8 cellular contexts compared by ENCODE assay signal in genomic region chr11:73760066-73760679, GRCh38. TPM values are rescaled to one million over a fixed set of nuclear protein-coding genes. Genes with fewer than 3 reads are reported as not detected.
DNase-seq lines count a peak whose midpoint lies in the region; ATAC-seq and TF ChIP-seq lines count a peak whose summit lies in the region.

No MANE protein-coding gene starts in this region.

- H3K27ac ChIP-seq in AG04450 (ENCODE audit: low read depth, low read length) (peak overlapping the region; percentile 91), endodermal cell (ENCODE audit: low read depth, low read length) (peak overlapping the region; percentile 85), thyroid gland (peak overlapping the region; percentile 97 to 99 (median 97))

- no peaks in the 10 kb centered on the region for H3K27me3 Mint-ChIP-seq in endodermal cell (ENCODE audit: insufficient read depth)

- peak overlapping the region; percentile 80 for H3K27ac Mint-ChIP-seq in endodermal cell

- H3K4me3 Mint-ChIP-seq in endodermal cell, result peak overlapping the region; percentile 94

- DNase-seq in AG04450 (ENCODE audit: low read depth, low spot score) (no peak), UCSD-AML1 (lab: John Stamatoyannopoulos, UW; ENCODE audit: unreplicated experiment) (peak; percentile 45), endodermal cell (peak; percentile 74), thyroid gland (peak; percentile 57 to 58)

- intact Hi-C loops in thyroid gland (cut with DNase I), result no loop called here

- POLR2A ChIA-PET in AG04450 (lab: Yijun Ruan, JAX), result interaction anchor here (0.6 to 3.2 kb wide), 8 partner anchors 13 to 117 kb away, joined by 3 to 55 read pairs (median 4); partner anchors contain the start of gene MRPL48

- TF ChIP-seq CTCF in AG04450 (IDR thresholded peaks at IDR 0.05; ENCODE audit: low read depth, low read length), result no peak
- TF ChIP-seq CTCF in endodermal cell (conservative IDR thresholded peaks at IDR 0.05), result no peak
- TF ChIP-seq CTCF in thyroid gland (IDR thresholded peaks at IDR 0.05), result no peak

- H3K9me3 Mint-ChIP-seq in endodermal cell, result no peaks in the 10 kb centered on the region

- H3K4me1 ChIP-seq in endodermal cell (ENCODE audit: control insufficient read depth, insufficient read depth, low read length), result no peaks in the 10 kb centered on the region
- peaks cover 14% of the 10 kb centered on the region for H3K4me1 ChIP-seq in mononuclear cell (ENCODE audit: insufficient read depth, low read length)
- peaks cover 19% of the 10 kb centered on the region in 2 donors for H3K4me1 ChIP-seq in thyroid gland

- peak overlapping the region; percentile 84 for H3K9ac ChIP-seq in endodermal cell (ENCODE audit: extremely low read depth, low read length, poor library complexity, severe bottlenecking)

- H3K4me3 ChIP-seq in AG04450 (ENCODE audit: low read depth, low read length) (peak overlapping the region; percentile 91), endodermal cell (ENCODE audit: low read length) (peak overlapping the region; percentile 96), mononuclear cell (ENCODE audit: low read length) (peak overlapping the region; percentile 90), thyroid gland (replicated peaks in 1 of 3) (peak overlapping the region; percentile 67 to 100 (median 93))

- TF ChIP-seq POLR2A in thyroid gland (IDR thresholded peaks at IDR 0.05), result no peak

- peaks cover 16% of the 10 kb centered on the region for H3K4me1 Mint-ChIP-seq in endodermal cell

- peak; percentile 8 for ATAC-seq in GM18499 (IDR thresholded peaks at IDR 0.05; ENCODE audit: insufficient read depth, unreplicated experiment)
- ATAC-seq in HG03439 (IDR thresholded peaks at IDR 0.05; ENCODE audit: unreplicated experiment), result peak; percentile 14
- ATAC-seq in HG03135 (IDR thresholded peaks at IDR 0.05; ENCODE audit: unreplicated experiment), result no peak

- H3K27me3 ChIP-seq in AG04450 (ENCODE audit: control insufficient read depth, insufficient read depth, low read length) (no peaks in the 10 kb centered on the region), endodermal cell (ENCODE audit: control insufficient read depth, insufficient read depth, low read length, poor library complexity, severe bottlenecking) (no peaks in the 10 kb centered on the region), mononuclear cell (ENCODE audit: insufficient read depth, low read length) (no peaks in the 10 kb centered on the region), thyroid gland (no peaks in the 10 kb centered on the region)

- CTCF ChIA-PET in AG04450 (lab: Charles Lee), result interaction anchor here (0.5 to 2.5 kb wide), 5 partner anchors 45 to 281 kb away, joined by 3 to 7 read pairs (median 4); no protein-coding TSS in a partner anchor

- no peaks in the 10 kb centered on the region for H3K36me3 ChIP-seq in endodermal cell (ENCODE audit: control insufficient read depth, insufficient read depth, low read length)
- no peaks in the 10 kb centered on the region for H3K36me3 ChIP-seq in thyroid gland

- peaks cover 3% of the 10 kb centered on the region for H3K36me3 Mint-ChIP-seq in endodermal cell (ENCODE audit: low read depth)

- WGBS in endodermal cell (ENCODE audit: insufficient coverage in 1 of 2, insufficient read length in 1 of 2), 2 experiments, result 0 to 1% methylated on average over 17 to 46 of the region's 46 CpGs
- 1% methylated on average over 20 to 35 of the region's 46 CpGs for whole genome bisulfite sequencing in thyroid gland, 2 donors

- H3K9me3 ChIP-seq in AG04450 (ENCODE audit: control insufficient read depth, insufficient read depth, low read length) (peaks cover 3% of the 10 kb centered on the region; the same call in 1 of the 2 replicates), endodermal cell (ENCODE audit: control insufficient read depth, low read length) (no peaks in the 10 kb centered on the region), mononuclear cell (ENCODE audit: low read depth, low read length) (no peaks in the 10 kb centered on the region), thyroid gland (no peaks in the 10 kb centered on the region)

RNA-seq across cellular contexts. Expression of gene RAB6A, which starts 0.7 kb away (rescaled TPM):
- polyA plus RNA-seq in AG04450 (2011; rRNA removed), result 97.0 and 153 TPM in 2 replicates
- 80.5 and 158 TPM in 2 replicates for polyA minus RNA-seq in AG04450 (2011; rRNA and poly(A)+ RNA removed)
- total RNA-seq in endodermal cell, result 10 to 100 TPM; 77.9 to 79.5 TPM
- polyA plus RNA-seq in endodermal cell (2013, experiment 1 of 2), result 82.2 TPM
- polyA plus RNA-seq in endodermal cell (2013, experiment 2 of 2), result 83.5 TPM
- total RNA-seq in mononuclear cell, result 85.2 TPM
- 100 to 1,000 TPM; 131 to 191 (median 178) TPM for total RNA-seq in thyroid gland

RNA-seq across cellular contexts. Expression of gene MRPL48, which starts 27.5 kb away (rescaled TPM):
- 57.9 and 65.7 TPM in 2 replicates for polyA plus RNA-seq in AG04450 (2011; rRNA removed)
- 10.7 and 13.9 TPM in 2 replicates for polyA minus RNA-seq in AG04450 (2011; rRNA and poly(A)+ RNA removed)
- total RNA-seq in endodermal cell (10 to 100 TPM; 36.4 to 55.3 TPM), mononuclear cell (8.9 TPM), thyroid gland (10 to 100 TPM; 16.0 to 38.5 (median 29.8) TPM)
- polyA plus RNA-seq in endodermal cell (2013, experiment 1 of 2), result 51.1 TPM
- polyA plus RNA-seq in endodermal cell (2013, experiment 2 of 2), result 50.3 TPM
